ENCODE assay signal across 20 cellular contexts in genomic region chr2:171004833-171005232, GRCh38.
DNase-seq lines count a peak whose midpoint lies in the region; ATAC-seq and TF ChIP-seq lines count a peak whose summit lies in the region.
"Had no signal": no experiment of that assay in that cellular context is flagged by ENCODE, and none has a peak within 500 bp of the region (broad histone marks: within the 10 kb centered on the region; RNA-seq: fewer than 3 reads in every experiment).

No MANE protein-coding gene starts in this region.

- H3K27me3 Mint-ChIP-seq in activated CD4-positive, alpha-beta memory T cell treated with anti-CD3 and anti-CD28 coated beads for 36 hours = no peaks in the 10 kb centered on the region
- no peaks in the 10 kb centered on the region for H3K27me3 Mint-ChIP-seq in activated CD4-positive, alpha-beta memory T cell treated with anti-CD3 and anti-CD28 coated beads, Interleukin-2, amount 10 ng/mL, durations not matched to agents 7 days and 5 days
- H3K27me3 Mint-ChIP-seq in activated naive CD8-positive, alpha-beta T cell = no peaks in the 10 kb centered on the region
- no peaks in the 10 kb centered on the region for H3K27me3 Mint-ChIP-seq in activated naive CD8-positive, alpha-beta T cell treated with anti-CD3 and anti-CD28 coated beads for 36 hours
- H3K27me3 Mint-ChIP-seq: CD4-positive, CD25-positive, alpha-beta regulatory T cell; IgD-negative memory B cell had no signal

- TF ChIP-seq CTCF in suprapubic skin (IDR thresholded peaks at IDR 0.05) = no peak

- H3K36me3 ChIP-seq in suprapubic skin = peaks cover 61% of the 10 kb centered on the region

- POLR2A ChIA-PET in activated CD4-positive, alpha-beta memory T cell treated with anti-CD3 and anti-CD28 coated beads for 36 hours (lab: Charles Lee) = interaction anchor here (1.1 kb wide), 1 partner anchor 14 kb away, joined by 3 read pairs; no protein-coding TSS in a partner anchor
- POLR2A ChIA-PET in activated CD4-positive, alpha-beta memory T cell treated with anti-CD3 and anti-CD28 coated beads, Interleukin-2, amount 10 ng/mL, durations not matched to agents 7 days and 5 days (lab: Charles Lee) = no interaction called here

- H3K27me3 ChIP-seq in suprapubic skin = no peaks in the 10 kb centered on the region
- H3K27me3 ChIP-seq: BLaER1 had no signal

- H3K9me3 ChIP-seq in suprapubic skin = no peaks in the 10 kb centered on the region
- H3K9me3 ChIP-seq: BLaER1 had no signal

- no peak overlapping the region for H3K27ac ChIP-seq in suprapubic skin
- H3K27ac ChIP-seq: BLaER1, HL-60, KMS-11 had no signal

- no peak for DNase-seq in activated CD4-positive, alpha-beta memory T cell treated with anti-CD3 and anti-CD28 coated beads for 36 hours
- no peak for DNase-seq in activated CD4-positive, alpha-beta memory T cell treated with anti-CD3 and anti-CD28 coated beads, Interleukin-2, amount 10 ng/mL, durations not matched to agents 7 days and 5 days
- DNase-seq in activated naive CD8-positive, alpha-beta T cell treated with anti-CD3 and anti-CD28 coated beads for 36 hours = no peak
- DNase-seq in foreskin melanocyte (peak; percentile 3), suprapubic skin (ENCODE audit: low spot score in 2 of 2) (no peak)
- DNase-seq: CD4-positive, CD25-positive, alpha-beta regulatory T cell; DMS153; MM.1S; NCI-H1694; NCI-H2081; NCI-H2227 treated with DMSO at 0.1 percent for 48 hours; Right ventricle myocardium superior; RPMI8226 had no signal

- H3K4me3 Mint-ChIP-seq in activated CD4-positive, alpha-beta memory T cell treated with anti-CD3 and anti-CD28 coated beads for 36 hours = no peak overlapping the region
- no peak overlapping the region for H3K4me3 Mint-ChIP-seq in activated CD4-positive, alpha-beta memory T cell treated with anti-CD3 and anti-CD28 coated beads, Interleukin-2, amount 10 ng/mL, durations not matched to agents 7 days and 5 days
- no peak overlapping the region for H3K4me3 Mint-ChIP-seq in activated naive CD8-positive, alpha-beta T cell
- H3K4me3 Mint-ChIP-seq in activated naive CD8-positive, alpha-beta T cell treated with anti-CD3 and anti-CD28 coated beads for 36 hours = no peak overlapping the region
- H3K4me3 Mint-ChIP-seq: CD4-positive, CD25-positive, alpha-beta regulatory T cell; IgD-negative memory B cell had no signal

- H3K9me3 Mint-ChIP-seq in activated CD4-positive, alpha-beta memory T cell treated with anti-CD3 and anti-CD28 coated beads for 36 hours = no peaks in the 10 kb centered on the region
- no peaks in the 10 kb centered on the region for H3K9me3 Mint-ChIP-seq in activated CD4-positive, alpha-beta memory T cell treated with anti-CD3 and anti-CD28 coated beads, Interleukin-2, amount 10 ng/mL, durations not matched to agents 7 days and 5 days
- no peaks in the 10 kb centered on the region for H3K9me3 Mint-ChIP-seq in activated naive CD8-positive, alpha-beta T cell (ENCODE audit: low read depth)
- H3K9me3 Mint-ChIP-seq in activated naive CD8-positive, alpha-beta T cell treated with anti-CD3 and anti-CD28 coated beads for 36 hours = no peaks in the 10 kb centered on the region
- H3K9me3 Mint-ChIP-seq: CD4-positive, CD25-positive, alpha-beta regulatory T cell had no signal

- CTCF ChIA-PET in activated CD4-positive, alpha-beta memory T cell treated with anti-CD3 and anti-CD28 coated beads for 36 hours (lab: Charles Lee) = no interaction called here
- CTCF ChIA-PET in activated CD4-positive, alpha-beta memory T cell treated with anti-CD3 and anti-CD28 coated beads, Interleukin-2, amount 10 ng/mL, durations not matched to agents 7 days and 5 days (lab: Charles Lee) = no interaction called here

- H3K36me3 Mint-ChIP-seq in activated CD4-positive, alpha-beta memory T cell treated with anti-CD3 and anti-CD28 coated beads for 36 hours = peaks cover 27% of the 10 kb centered on the region
- H3K36me3 Mint-ChIP-seq in activated CD4-positive, alpha-beta memory T cell treated with anti-CD3 and anti-CD28 coated beads, Interleukin-2, amount 10 ng/mL, durations not matched to agents 7 days and 5 days (ENCODE audit: low read depth) = peaks cover 55% of the 10 kb centered on the region
- peaks cover 21% of the 10 kb centered on the region for H3K36me3 Mint-ChIP-seq in activated naive CD8-positive, alpha-beta T cell
- H3K36me3 Mint-ChIP-seq in activated naive CD8-positive, alpha-beta T cell treated with anti-CD3 and anti-CD28 coated beads for 36 hours = peaks cover 32% of the 10 kb centered on the region

- intact Hi-C loops in activated CD4-positive, alpha-beta memory T cell treated with anti-CD3 and anti-CD28 coated beads for 36 hours (cut with micrococcal nuclease) = no loop called here

- ATAC-seq in HG03045 (IDR thresholded peaks at IDR 0.05; ENCODE audit: unreplicated experiment) = no peak
- ATAC-seq: HCT116 had no signal

- H3K4me1 Mint-ChIP-seq in activated CD4-positive, alpha-beta memory T cell treated with anti-CD3 and anti-CD28 coated beads for 36 hours (ENCODE audit: low read depth) = peaks cover 27% of the 10 kb centered on the region
- no peaks in the 10 kb centered on the region for H3K4me1 Mint-ChIP-seq in activated CD4-positive, alpha-beta memory T cell treated with anti-CD3 and anti-CD28 coated beads, Interleukin-2, amount 10 ng/mL, durations not matched to agents 7 days and 5 days
- no peaks in the 10 kb centered on the region for H3K4me1 Mint-ChIP-seq in activated naive CD8-positive, alpha-beta T cell (ENCODE audit: low read depth)
- H3K4me1 Mint-ChIP-seq in activated naive CD8-positive, alpha-beta T cell treated with anti-CD3 and anti-CD28 coated beads for 36 hours = peaks cover 4% of the 10 kb centered on the region

- no peaks in the 10 kb centered on the region for H3K4me1 ChIP-seq in suprapubic skin
- H3K4me1 ChIP-seq: BLaER1 had no signal

- TF ChIP-seq POLR2A in suprapubic skin (IDR thresholded peaks at IDR 0.05) = no peak

- no peak overlapping the region for H3K4me3 ChIP-seq in suprapubic skin
- H3K4me3 ChIP-seq: BLaER1 had no signal

- 87% methylated on average over 2 of the region's 2 CpGs for WGBS in suprapubic skin

- peak overlapping the region; percentile 64 for H3K27ac Mint-ChIP-seq in activated CD4-positive, alpha-beta memory T cell treated with anti-CD3 and anti-CD28 coated beads for 36 hours
- H3K27ac Mint-ChIP-seq in activated CD4-positive, alpha-beta memory T cell treated with anti-CD3 and anti-CD28 coated beads, Interleukin-2, amount 10 ng/mL, durations not matched to agents 7 days and 5 days = no peak overlapping the region
- H3K27ac Mint-ChIP-seq in activated naive CD8-positive, alpha-beta T cell = peak overlapping the region; percentile 66
- no peak overlapping the region for H3K27ac Mint-ChIP-seq in activated naive CD8-positive, alpha-beta T cell treated with anti-CD3 and anti-CD28 coated beads for 36 hours
- H3K27ac Mint-ChIP-seq: CD4-positive, CD25-positive, alpha-beta regulatory T cell had no signal

- TF ChIP-seq EP300 in suprapubic skin (IDR thresholded peaks at IDR 0.05) = no peak

Comparison
In these comparisons a context has a peak if more than half of its experiments do, and no peak if none do; other contexts are left out.
1. H3K27ac Mint-ChIP-seq: peak in activated CD4-positive, alpha-beta memory T cell treated with anti-CD3 and anti-CD28 coated beads for 36 hours (single experiment) and activated naive CD8-positive, alpha-beta T cell (single experiment); none in activated CD4-positive, alpha-beta memory T cell treated with anti-CD3 and anti-CD28 coated beads, Interleukin-2, amount 10 ng/mL, durations not matched to agents 7 days and 5 days (single experiment) and activated naive CD8-positive, alpha-beta T cell treated with anti-CD3 and anti-CD28 coated beads for 36 hours (single experiment).